In genomic region chr4:168865854-168866253, GRCh38 we compare ENCODE assay signal across 18 cellular contexts.
DNase-seq lines count a peak whose midpoint lies in the region; ATAC-seq and TF ChIP-seq lines count a peak whose summit lies in the region.
"Had no signal": no experiment of that assay in that cellular context is flagged by ENCODE, and none has a peak within 500 bp of the region (broad histone marks: within the 10 kb centered on the region; RNA-seq: fewer than 3 reads in every experiment).

No MANE protein-coding gene starts in this region.

- H3K27ac ChIP-seq in left ventricle myocardium inferior (replicated peaks), result peak overlapping the region; percentile 2
- H3K27ac ChIP-seq in heart left ventricle, result peak overlapping the region in 2 of 12 donors; percentile 16 to 63
- peak overlapping the region; percentile 26 for H3K27ac ChIP-seq in fibroblast of lung (ENCODE audit: insufficient read depth, low read length)
- peak overlapping the region; percentile 96 for H3K27ac ChIP-seq in smooth muscle cell (ENCODE audit: low read depth)
- peak overlapping the region; percentile 12 to 64 for H3K27ac ChIP-seq in aorta (ENCODE audit: low read depth in 1 of 2, low read length in 2 of 2)

- no peak for ATAC-seq in heart left ventricle
- no peak for ATAC-seq in aorta (ENCODE audit: low FRiP score)
- no peak for ATAC-seq in Right ventricle myocardium superior (ENCODE audit: poor library complexity)
- ATAC-seq: HCT116, K562, PC-3 had no signal

- H3K27me3 ChIP-seq in left ventricle myocardium inferior (ENCODE audit: low read depth) (no peaks in the 10 kb centered on the region), heart left ventricle (no peaks in the 10 kb centered on the region), fibroblast of lung (ENCODE audit: control insufficient read depth, insufficient read depth, low read length) (no peaks in the 10 kb centered on the region), smooth muscle cell (ENCODE audit: low read depth) (no peaks in the 10 kb centered on the region), aorta (ENCODE audit: control insufficient read depth in 1 of 2, insufficient read depth in 2 of 2, low read length in 1 of 2) (no peaks in the 10 kb centered on the region)

- no peak overlapping the region for H3K9ac ChIP-seq in fibroblast of lung (ENCODE audit: insufficient read depth, low read length)
- H3K9ac ChIP-seq in smooth muscle cell (ENCODE audit: low read depth), result no peak overlapping the region

- no peaks in the 10 kb centered on the region for H3K9me3 ChIP-seq in left ventricle myocardium inferior (replicated peaks)
- H3K9me3 ChIP-seq in heart left ventricle, result no peaks in the 10 kb centered on the region
- H3K9me3 ChIP-seq in fibroblast of lung (ENCODE audit: control insufficient read depth, insufficient read depth, low read depth, low read length), result no peaks in the 10 kb centered on the region
- no peaks in the 10 kb centered on the region for H3K9me3 ChIP-seq in smooth muscle cell (replicated peaks; ENCODE audit: low read depth)
- H3K9me3 ChIP-seq in aorta (ENCODE audit: control insufficient read depth, low read length), result no peaks in the 10 kb centered on the region

- H3K4me2 ChIP-seq in fibroblast of lung (ENCODE audit: extremely low read depth, insufficient read depth, low read length) (no peak overlapping the region), smooth muscle cell (no peak overlapping the region)

- no peak overlapping the region for H2AFZ ChIP-seq in fibroblast of lung (ENCODE audit: low read length)
- H2AFZ ChIP-seq in smooth muscle cell (ENCODE audit: low read depth), result no peak overlapping the region

- TF ChIP-seq POLR2A in heart left ventricle (IDR thresholded peaks at IDR 0.05), result no peak

- peaks cover 19% of the 10 kb centered on the region for H3K36me3 ChIP-seq in left ventricle myocardium inferior
- peaks cover 0 to 12% (median 0%) of the 10 kb centered on the region in 9 donors for H3K36me3 ChIP-seq in heart left ventricle
- peaks cover 3% of the 10 kb centered on the region for H3K36me3 ChIP-seq in fibroblast of lung (ENCODE audit: control insufficient read depth, insufficient read depth, low read length)
- no peaks in the 10 kb centered on the region for H3K36me3 ChIP-seq in smooth muscle cell (ENCODE audit: low read depth)
- peaks cover 0 to 2% of the 10 kb centered on the region in 2 donors for H3K36me3 ChIP-seq in aorta (ENCODE audit: control insufficient read depth in 1 of 2, insufficient read depth in 2 of 2, low read length in 1 of 2)

- H3F3A ChIP-seq in smooth muscle cell (ENCODE audit: low read depth), result peaks cover 65% of the 10 kb centered on the region

- 84 to 95% (median 89%) methylated on average over 3 of the region's 3 CpGs for WGBS in heart left ventricle, 4 donors
- whole genome bisulfite sequencing in smooth muscle cell (ENCODE audit: low lambda C conversion rate), result 92% methylated on average over 3 of the region's 3 CpGs
- 34 to 42% methylated on average over 3 of the region's 3 CpGs for WGBS in aorta, 2 donors

- intact Hi-C loops in left ventricle myocardium inferior (cut with micrococcal nuclease), result no loop called here
- intact Hi-C loops in heart left ventricle (cut with DNase I), result loop anchor here in 2 of 10 donors (2.0 to 5.0 kb wide), 2 partner anchors 34 to 45 kb away; no protein-coding TSS in a partner anchor
- intact Hi-C loops in aorta (cut with DNase I), result no loop called here
- intact Hi-C loops in Right ventricle myocardium superior (cut with DNase I), result no loop called here

- H3K4me3 ChIP-seq in left ventricle myocardium inferior, result no peak overlapping the region
- no peak overlapping the region for H3K4me3 ChIP-seq in heart left ventricle
- no peak overlapping the region for H3K4me3 ChIP-seq in fibroblast of lung (replicated peaks in 1 of 4; ENCODE audit: control extremely low read depth in 1 of 4, insufficient read depth in 1 of 4, low read depth in 3 of 4, low read length in 4 of 4)
- no peak overlapping the region for H3K4me3 ChIP-seq in smooth muscle cell
- H3K4me3 ChIP-seq in aorta (ENCODE audit: low read length in 2 of 2), result no peak overlapping the region
- H3K4me3 ChIP-seq: K562 had no signal

- H3K4me1 ChIP-seq in left ventricle myocardium inferior, result peaks cover 95% of the 10 kb centered on the region
- H3K4me1 ChIP-seq in heart left ventricle, result peaks cover 0 to 79% (median 35%) of the 10 kb centered on the region in 12 donors
- peaks cover 27% of the 10 kb centered on the region for H3K4me1 ChIP-seq in fibroblast of lung (ENCODE audit: control insufficient read depth, extremely low read depth, insufficient read depth, low read length)
- peaks cover 30% of the 10 kb centered on the region for H3K4me1 ChIP-seq in smooth muscle cell (ENCODE audit: low read depth)
- peaks cover 3 to 23% of the 10 kb centered on the region in 2 donors for H3K4me1 ChIP-seq in aorta (ENCODE audit: control insufficient read depth in 1 of 2, insufficient read depth in 2 of 2, low read length in 2 of 2)

- no peak for DNase-seq in left ventricle myocardium inferior
- no peak for DNase-seq in heart left ventricle
- DNase-seq in fibroblast of lung (ENCODE audit: low read depth in 2 of 2), result no peak
- no peak for DNase-seq in smooth muscle cell (lab: John Stamatoyannopoulos, UW; ENCODE audit: unreplicated experiment)
- DNase-seq in aorta, result no peak
- DNase-seq in NCI-H510A (lab: John Stamatoyannopoulos, UW), result no peak
- DNase-seq in DMS53 treated with DMSO at 0.1 percent for 48 hours (lab: John Stamatoyannopoulos, UW; ENCODE audit: unreplicated experiment), result no peak
- no peak for DNase-seq in Right ventricle myocardium superior
- DNase-seq: C1 segment of cervical spinal cord, DMS153, NCI-H1048, NCI-H146, NCI-H2081 treated with DMSO at 0.1 percent for 48 hours, NCI-H226, NCI-H69, PC-3 had no signal

- H3K79me2 ChIP-seq in fibroblast of lung (ENCODE audit: control insufficient read depth, insufficient read depth, low read length) (peaks cover 50% of the 10 kb centered on the region), smooth muscle cell (ENCODE audit: low read depth) (peaks cover 96% of the 10 kb centered on the region)

- no peaks in the 10 kb centered on the region for H4K20me1 ChIP-seq in fibroblast of lung (ENCODE audit: control insufficient read depth, extremely low read depth, insufficient read depth, low read length)
- peaks cover 88% of the 10 kb centered on the region for H4K20me1 ChIP-seq in smooth muscle cell (ENCODE audit: low read depth)

- no peak for TF ChIP-seq CTCF in left ventricle myocardium inferior (IDR thresholded peaks at IDR 0.05; ENCODE audit: borderline replicate concordance)
- TF ChIP-seq CTCF in heart left ventricle (IDR thresholded peaks at IDR 0.05), result no peak
- no peak for TF ChIP-seq CTCF in fibroblast of lung (conservative IDR thresholded peaks at IDR 0.05 in 1 of 2, IDR thresholded peaks at IDR 0.05 in 1 of 2; ENCODE audit: low read depth in 1 of 2, low read length in 2 of 2)
- no peak for TF ChIP-seq CTCF in smooth muscle cell (IDR thresholded peaks at IDR 0.05; ENCODE audit: borderline replicate concordance, insufficient read depth, poor library complexity, severe bottlenecking)
